8 cellular contexts compared by ENCODE assay signal in genomic region chr2:60553496-60553991, GRCh38. TPM values are rescaled to one million over a fixed set of nuclear protein-coding genes. Genes with fewer than 3 reads are reported as not detected.
A peak's percentile ranks its signal among the peaks of the same experiment; 100 is the strongest.
DNase-seq lines count a peak whose midpoint lies in the region; ATAC-seq, FAIRE-seq and TF ChIP-seq lines count a peak whose summit lies in the region.

Gene BCL11A, minus strand, starts transcription at chr2:60553654. Its CDS starts 384 bp downstream, at chr2:60553270.

- no peaks in the 10 kb centered on the region for H3K79me1 ChIP-seq in IMR-90 (ENCODE audit: low read depth in 1 of 2, low read length in 2 of 2)

- H4K20me1 ChIP-seq in IMR-90 (ENCODE audit: insufficient read depth, low read length): no peaks in the 10 kb centered on the region
- peaks cover 8% of the 10 kb centered on the region for H4K20me1 ChIP-seq in OCI-LY3 (ENCODE audit: insufficient read depth, low read length)
- no peaks in the 10 kb centered on the region for H4K20me1 ChIP-seq in mammary epithelial cell (ENCODE audit: insufficient read depth, low read length)
- no peaks in the 10 kb centered on the region for H4K20me1 ChIP-seq in keratinocyte (ENCODE audit: control insufficient read depth, extremely low read depth, insufficient read depth, low read length)

- H3K56ac ChIP-seq in IMR-90 (ENCODE audit: extremely low read depth, insufficient read depth, low read length): no peak within 1 kb of the TSS

- ATAC-seq in IMR-90 (ENCODE audit: low read depth) (peak; percentile 40), GM21360 (IDR thresholded peaks at IDR 0.05; ENCODE audit: unreplicated experiment) (no peak)
- peak; percentile 19 to 22 for ATAC-seq in stimulated activated naive B cell treated with anti-CD40 and anti-IgM and Interleukin-4, amounts not matched to agents 10 μg/mL and 1 μg/mL and 100 μg/mL, for 72 hours (replicated peaks)

- CTCF ChIA-PET in IMR-90 (lab: Yijun Ruan, JAX) (interaction anchor here (0.8 kb wide), 1 partner anchor 12 kb away, joined by 3 read pairs; no protein-coding TSS in a partner anchor), mammary epithelial cell (lab: Charles Lee; ENCODE audit: low non-redundant PET) (no interaction called here)

- peak within 1 kb of the TSS; percentile 90 to 94 for H3K4me3 Mint-ChIP-seq in stimulated activated naive B cell treated with anti-CD40 and anti-IgM and Interleukin-4, amounts not matched to agents 10 μg/mL and 1 μg/mL and 100 μg/mL, for 72 hours

- H3K27ac ChIP-seq in IMR-90 (ENCODE audit: insufficient read depth, low read length) (no peak within 1 kb of the TSS), OCI-LY3 (ENCODE audit: low read length) (peak within 1 kb of the TSS; percentile 94), mammary epithelial cell (ENCODE audit: insufficient read depth, low read depth, low read length) (peak within 1 kb of the TSS; percentile 49), keratinocyte (ENCODE audit: control insufficient read depth, insufficient read depth, low read length) (peak within 1 kb of the TSS; percentile 64)

- no peak within 1 kb of the TSS for H2BK120ac ChIP-seq in IMR-90 (ENCODE audit: low read depth, low read length)

- no peak within 1 kb of the TSS for H2BK20ac ChIP-seq in IMR-90 (ENCODE audit: low read depth, low read length)

- no peaks in the 10 kb centered on the region for H3K4me1 ChIP-seq in IMR-90 (ENCODE audit: control insufficient read depth, insufficient read depth, low read length)
- peaks cover 9% of the 10 kb centered on the region for H3K4me1 ChIP-seq in OCI-LY3 (ENCODE audit: low read length)
- H3K4me1 ChIP-seq in mammary epithelial cell (ENCODE audit: insufficient read depth, low read length): peaks cover 31% of the 10 kb centered on the region
- peaks cover 17% of the 10 kb centered on the region for H3K4me1 ChIP-seq in keratinocyte (ENCODE audit: control insufficient read depth, extremely low read depth, insufficient read depth, low read length)

- peak within 1 kb of the TSS; percentile 93 for H3K4me3 ChIP-seq in GM08714 (ENCODE audit: low read length)
- peak within 1 kb of the TSS; percentile 39 for H3K4me3 ChIP-seq in IMR-90 (ENCODE audit: insufficient read depth, low read depth, low read length)
- H3K4me3 ChIP-seq in OCI-LY3 (ENCODE audit: low read length): peak within 1 kb of the TSS; percentile 91
- peak within 1 kb of the TSS; percentile 81 to 86 (median 83) for H3K4me3 ChIP-seq in mammary epithelial cell (replicated peaks in 1 of 3; ENCODE audit: insufficient read depth in 1 of 3, low read depth in 2 of 3, low read length in 3 of 3)
- peak within 1 kb of the TSS; percentile 53 to 94 (median 91) for H3K4me3 ChIP-seq in keratinocyte (ENCODE audit: control insufficient read depth in 2 of 3, extremely low read depth in 1 of 3, insufficient read depth in 2 of 3, low read depth in 1 of 3, low read length in 3 of 3)

- no peak within 1 kb of the TSS for H3K4ac ChIP-seq in IMR-90 (ENCODE audit: low read depth, low read length)

- TF ChIP-seq RAD21 in IMR-90 (IDR thresholded peaks at IDR 0.05; ENCODE audit: low read length): no peak

- H4K8ac ChIP-seq in IMR-90 (ENCODE audit: low read depth in 2 of 2, low read length in 2 of 2): no peak within 1 kb of the TSS

- H3K14ac ChIP-seq in IMR-90 (replicated peaks; ENCODE audit: low read depth, low read length): no peak within 1 kb of the TSS

- H3K27me3 ChIP-seq in IMR-90 (ENCODE audit: control insufficient read depth, insufficient read depth, low read length) (peaks cover 59% of the 10 kb centered on the region), OCI-LY3 (ENCODE audit: low read depth, low read length) (no peaks in the 10 kb centered on the region), mammary epithelial cell (ENCODE audit: insufficient read depth, low read length) (peaks cover 4% of the 10 kb centered on the region), keratinocyte (ENCODE audit: control insufficient read depth, extremely low read depth, insufficient read depth, low read length) (peaks cover 14% of the 10 kb centered on the region)

- WGBS in IMR-90 (ENCODE audit: extremely low coverage in 2 of 2, insufficient read length in 1 of 2), 2 experiments: 0% methylated on average over 5 of the region's 30 CpGs; no CpG with 5 or more reads in 1 of the 2 experiments
- WGBS in mammary epithelial cell (ENCODE audit: low coverage, missing lambda C conversion rate): 0% methylated on average over 6 of the region's 30 CpGs

- H2AK5ac ChIP-seq in IMR-90 (ENCODE audit: low read depth, low read length): no peak within 1 kb of the TSS

- H3K36me3 Mint-ChIP-seq in stimulated activated naive B cell treated with anti-CD40 and anti-IgM and Interleukin-4, amounts not matched to agents 10 μg/mL and 1 μg/mL and 100 μg/mL, for 72 hours: peaks cover 21 to 30% of the 10 kb centered on the region in 2 donors

- in situ Hi-C loops in IMR-90 (cut with MboI; ENCODE audit: low sequenced_read_pairs) (no loop called here), mammary epithelial cell (cut with MboI; ENCODE audit: low sequenced_read_pairs in 2 of 2) (no loop called here)

- DNase-seq in IMR-90 (peak; percentile 78), mammary epithelial cell (peak; percentile 78), keratinocyte (ENCODE audit: low read depth, low spot score) (peak; percentile 68)
- peak; percentile 67 for DNase-seq in stimulated activated naive B cell treated with anti-CD40 and anti-IgM and Interleukin-4, amounts not matched to agents 10 μg/mL and 1 μg/mL and 100 μg/mL, for 72 hours
- no peak for DNase-seq in stimulated activated CD4-positive, alpha-beta T cell treated with anti-CD3 and anti-CD28 coated beads, Interleukin-2, amount 100 ng/mL, for 48 hours

- BruUV-seq in IMR-90 (replicated peaks; lab: Mats Ljungman, UMichigan): no TSS peak
- no TSS peak for BruUV-seq in mammary epithelial cell (replicated peaks; lab: Mats Ljungman, UMichigan)

- H4K91ac ChIP-seq in IMR-90 (ENCODE audit: insufficient read depth, low read depth, low read length): no peak within 1 kb of the TSS

- POLR2A ChIA-PET in IMR-90 (lab: Charles Lee; ENCODE audit: unreplicated experiment): interaction anchor here (0.5 kb wide), 1 partner anchor 1310 kb away, joined by 20 read pairs; no protein-coding TSS in a partner anchor

- peak; percentile 46 for FAIRE-seq in keratinocyte (lab: Jason Lieb, UNC)

- H2AFZ ChIP-seq in IMR-90 (replicated peaks; ENCODE audit: low read length, poor library complexity) (peak within 1 kb of the TSS; percentile 93), OCI-LY3 (ENCODE audit: low read depth, low read length) (no peak within 1 kb of the TSS), mammary epithelial cell (ENCODE audit: low read depth, low read length) (peak within 1 kb of the TSS; percentile 90), keratinocyte (ENCODE audit: control insufficient read depth, low read length) (peak within 1 kb of the TSS; percentile 85)

- H3K79me2 ChIP-seq in OCI-LY3 (ENCODE audit: low read length) (peaks cover 91% of the 10 kb centered on the region), mammary epithelial cell (ENCODE audit: insufficient read depth, low read length) (peaks cover 20% of the 10 kb centered on the region), keratinocyte (ENCODE audit: control insufficient read depth, insufficient read depth, low read length) (peaks cover 32% of the 10 kb centered on the region)

- H4K5ac ChIP-seq in IMR-90 (ENCODE audit: low read depth, low read length): no peak within 1 kb of the TSS

- peak within 1 kb of the TSS; percentile 97 for H3K27ac Mint-ChIP-seq in stimulated activated naive B cell treated with anti-CD40 and anti-IgM and Interleukin-4, amounts not matched to agents 10 μg/mL and 1 μg/mL and 100 μg/mL, for 72 hours

- no peak for TF ChIP-seq CTCF in IMR-90 (conservative IDR thresholded peaks at IDR 0.05; ENCODE audit: low read depth, low read length)
- no peak for TF ChIP-seq CTCF in OCI-LY3 (IDR thresholded peaks at IDR 0.05; ENCODE audit: low read depth, low read length)
- TF ChIP-seq CTCF in mammary epithelial cell (conservative IDR thresholded peaks at IDR 0.05 in 1 of 2, IDR thresholded peaks at IDR 0.05 in 1 of 2; ENCODE audit: extremely low read depth in 1 of 2, insufficient read depth in 1 of 2, low read depth in 1 of 2, low read length in 2 of 2): no peak
- TF ChIP-seq CTCF in keratinocyte (optimal IDR thresholded peaks at IDR 0.05 in 1 of 3, IDR thresholded peaks at IDR 0.05 in 1 of 3, conservative IDR thresholded peaks at IDR 0.05 in 1 of 3; ENCODE audit: extremely low read depth in 1 of 3, insufficient read depth in 2 of 3, low read length in 3 of 3): no peak

- H3K9me3 ChIP-seq in IMR-90 (ENCODE audit: control insufficient read depth, insufficient read depth, low read length) (no peaks in the 10 kb centered on the region), OCI-LY3 (ENCODE audit: insufficient read depth, low read length) (no peaks in the 10 kb centered on the region), mammary epithelial cell (replicated peaks; ENCODE audit: insufficient read depth, low read length) (no peaks in the 10 kb centered on the region), keratinocyte (ENCODE audit: control insufficient read depth, low read depth, low read length) (no peaks in the 10 kb centered on the region)

- no peak for TF ChIP-seq POLR2A in IMR-90 (IDR thresholded peaks at IDR 0.05; ENCODE audit: low read depth, low read length)

- no peaks in the 10 kb centered on the region for H3K27me3 Mint-ChIP-seq in stimulated activated naive B cell treated with anti-CD40 and anti-IgM and Interleukin-4, amounts not matched to agents 10 μg/mL and 1 μg/mL and 100 μg/mL, for 72 hours

- dilution Hi-C loops in IMR-90 (cut with HindIII; ENCODE audit: low sequenced_read_pairs, unreplicated experiment) (no loop called here), mammary epithelial cell (cut with HindIII; ENCODE audit: low sequenced_read_pairs) (no loop called here), keratinocyte (cut with MboI; ENCODE audit: extremely low pct_ligation_motif_present, low sequenced_read_pairs) (no loop called here)

- H2BK15ac ChIP-seq in IMR-90 (ENCODE audit: low read depth, low read length): no peak within 1 kb of the TSS

- no peak within 1 kb of the TSS for H3K23ac ChIP-seq in IMR-90 (ENCODE audit: low read depth, low read length)

- H3K4me2 ChIP-seq in IMR-90 (ENCODE audit: low read depth, low read length) (peak within 1 kb of the TSS; percentile 82), OCI-LY3 (ENCODE audit: low read length) (peak within 1 kb of the TSS; percentile 78), mammary epithelial cell (ENCODE audit: insufficient read depth, low read depth, low read length) (peak within 1 kb of the TSS; percentile 99), keratinocyte (ENCODE audit: control insufficient read depth, extremely low read depth, insufficient read depth, low read depth, low read length) (peak within 1 kb of the TSS; percentile 90)

- no peak within 1 kb of the TSS for H3K18ac ChIP-seq in IMR-90 (ENCODE audit: low read depth, low read length)

- H3K9ac ChIP-seq in IMR-90 (ENCODE audit: low read depth, low read length) (no peak within 1 kb of the TSS), OCI-LY3 (ENCODE audit: low read length) (peak within 1 kb of the TSS; percentile 94), mammary epithelial cell (ENCODE audit: insufficient read depth, low read length) (peak within 1 kb of the TSS; percentile 51), keratinocyte (ENCODE audit: control insufficient read depth, extremely low read depth, insufficient read depth, low read length) (peak within 1 kb of the TSS; percentile 77)

- H3K36me3 ChIP-seq in IMR-90 (ENCODE audit: control insufficient read depth, insufficient read depth, low read length): no peaks in the 10 kb centered on the region
- peaks cover 21% of the 10 kb centered on the region for H3K36me3 ChIP-seq in OCI-LY3 (replicated peaks; ENCODE audit: low read depth, low read length)
- H3K36me3 ChIP-seq in mammary epithelial cell (ENCODE audit: insufficient read depth, low read length): no peaks in the 10 kb centered on the region
- no peaks in the 10 kb centered on the region for H3K36me3 ChIP-seq in keratinocyte (ENCODE audit: control insufficient read depth in 2 of 2, extremely low read depth in 1 of 2, insufficient read depth in 2 of 2, low read length in 2 of 2)

- no peak within 1 kb of the TSS for H2AK9ac ChIP-seq in IMR-90 (replicated peaks; ENCODE audit: low read depth, low read length, poor library complexity)

- intact Hi-C loops in IMR-90 (cut with micrococcal nuclease) (loop anchor here (10.0 kb wide), 1 partner anchor 1979 kb away; no protein-coding TSS in a partner anchor), mammary epithelial cell (cut with micrococcal nuclease) (loop anchor here (5.0 kb wide), 3 partner anchors 291 to 1866 kb away; no protein-coding TSS in a partner anchor)

- H3K9me1 ChIP-seq in IMR-90 (ENCODE audit: insufficient read depth, low read length): no peaks in the 10 kb centered on the region
- H3K9me1 ChIP-seq in keratinocyte (ENCODE audit: control insufficient read depth, extremely low read depth, insufficient read depth, low read length): no peaks in the 10 kb centered on the region

- no peak within 1 kb of the TSS for H2BK5ac ChIP-seq in IMR-90 (ENCODE audit: low read depth, low read length, poor library complexity, severe bottlenecking)

- H3K4me1 Mint-ChIP-seq in stimulated activated naive B cell treated with anti-CD40 and anti-IgM and Interleukin-4, amounts not matched to agents 10 μg/mL and 1 μg/mL and 100 μg/mL, for 72 hours: peaks cover 9 to 20% of the 10 kb centered on the region in 2 donors

- no peaks in the 10 kb centered on the region for H3K9me3 Mint-ChIP-seq in stimulated activated naive B cell treated with anti-CD40 and anti-IgM and Interleukin-4, amounts not matched to agents 10 μg/mL and 1 μg/mL and 100 μg/mL, for 72 hours

RNA-seq across cellular contexts. Expression of gene BCL11A, which starts in this region (rescaled TPM):
- total RNA-seq in IMR-90 (2012; rRNA removed): 1.1 and 1.7 TPM in 2 replicates
- polyA plus RNA-seq in IMR-90 (2012; rRNA removed): 1.0 and 1.2 TPM in 2 replicates
- 0.51 and 0.54 TPM in 2 replicates for polyA plus RNA-seq in IMR-90 (2012; cell fraction: cytosol; rRNA removed)
- polyA plus RNA-seq in IMR-90 (2012; cell fraction: nucleus; rRNA removed; ENCODE audit: low replicate concordance): 0.81 and 2.6 TPM in 2 replicates
- 10 to 100 TPM in 1 of 2 donors, 1 to 10 TPM in 1; 8.5 to 12.7 TPM for total RNA-seq in mammary epithelial cell
- 2.7 TPM for polyA plus RNA-seq in mammary epithelial cell
- 10.6 TPM for polyA minus RNA-seq in mammary epithelial cell
- polyA plus RNA-seq in keratinocyte: 3.8 to 5.3 TPM (median 5.0 TPM) in 3 replicates
- polyA plus RNA-seq in keratinocyte (2011; ENCODE audit: low read depth): 6.4 TPM
- 2.9 and 3.7 TPM in 2 replicates for polyA plus RNA-seq in keratinocyte (2011; cell fraction: cytosol; rRNA removed)
- 10.2 and 12.2 TPM in 2 replicates for polyA plus RNA-seq in keratinocyte (2011; cell fraction: nucleus; rRNA removed)
- 4.8 and 12.4 TPM in 2 replicates for polyA plus RNA-seq in keratinocyte (2012; ENCODE audit: low replicate concordance)
- polyA minus RNA-seq in keratinocyte: 9.7 to 17.6 TPM (median 12.8 TPM) in 3 replicates
- 4.2 TPM for polyA minus RNA-seq in keratinocyte (2011; cell fraction: cytosol; rRNA and poly(A)+ RNA removed)
- 10.6 and 20.9 TPM in 2 replicates for polyA minus RNA-seq in keratinocyte (2011; cell fraction: nucleus; rRNA and poly(A)+ RNA removed)

Comparison
In these comparisons a context has a peak if more than half of its experiments do, and no peak if none do; other contexts are left out.
1. H3K4me3 ChIP-seq: peak in every context shown above with its lines; median percentile 93 in GM08714; 91 in OCI-LY3; 91 in keratinocyte; 83 in mammary epithelial cell; 39 in IMR-90.
2. DNase-seq: peak in IMR-90 (single experiment), mammary epithelial cell (single experiment), keratinocyte (single experiment) and stimulated activated naive B cell treated with anti-CD40 and anti-IgM and Interleukin-4, amounts not matched to agents 10 μg/mL and 1 μg/mL and 100 μg/mL, for 72 hours (single experiment); none in stimulated activated CD4-positive, alpha-beta T cell treated with anti-CD3 and anti-CD28 coated beads, Interleukin-2, amount 100 ng/mL, for 48 hours (0 of 2).
3. Peak in every context shown above with its lines, with median percentiles within 50 percentile points of each other: H3K4me2 ChIP-seq.